In the genomic region with DNA sequence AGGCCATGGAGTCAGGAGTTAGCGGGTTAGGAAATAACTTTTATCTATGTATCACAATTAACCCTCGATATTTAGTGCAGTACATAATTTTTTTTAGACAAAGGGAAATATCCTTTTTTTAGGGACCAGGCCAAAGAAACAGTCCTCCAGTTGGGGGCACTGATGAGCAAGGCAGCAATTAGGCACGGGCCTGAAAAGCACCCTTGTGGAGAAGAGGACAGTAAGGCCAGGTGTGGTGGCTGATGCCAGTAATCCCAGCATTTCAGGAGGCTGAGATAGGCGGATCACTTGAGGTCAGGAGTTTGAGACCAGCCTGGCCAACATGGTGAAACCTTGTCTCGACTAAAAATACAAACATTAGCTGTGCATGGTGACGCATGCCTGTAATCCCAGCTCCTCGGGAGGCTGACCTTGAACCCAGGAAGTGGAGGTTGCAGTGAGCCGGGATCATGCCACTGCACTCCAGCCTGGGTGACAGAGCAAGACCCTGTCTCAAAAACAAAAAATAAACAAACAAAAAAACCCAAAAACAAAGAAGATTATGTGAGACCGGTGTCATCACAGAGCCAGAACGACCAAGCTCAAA, we compare ENCODE assay signal across 2 cellular contexts.
TF ChIP-seq lines count a peak whose summit lies in the region.

No MANE protein-coding gene starts in this region.

TF ChIP-seq in GM23338, 12 proteins besides CTCF, POLR2A, EP300 and RAD21 (continued from another document):
- TF ChIP-seq CREB1 (CRISPR knock-in tag; IDR thresholded peaks at IDR 0.05; ENCODE audit: low read depth), result no peak
- TF ChIP-seq NANOG (IDR thresholded peaks at IDR 0.05; ENCODE audit: borderline replicate concordance), result no peak

TF ChIP-seq in GM12878, 131 proteins besides CTCF, POLR2A, EP300 and RAD21 (continued from another document):
- TF ChIP-seq, protein P1, sequence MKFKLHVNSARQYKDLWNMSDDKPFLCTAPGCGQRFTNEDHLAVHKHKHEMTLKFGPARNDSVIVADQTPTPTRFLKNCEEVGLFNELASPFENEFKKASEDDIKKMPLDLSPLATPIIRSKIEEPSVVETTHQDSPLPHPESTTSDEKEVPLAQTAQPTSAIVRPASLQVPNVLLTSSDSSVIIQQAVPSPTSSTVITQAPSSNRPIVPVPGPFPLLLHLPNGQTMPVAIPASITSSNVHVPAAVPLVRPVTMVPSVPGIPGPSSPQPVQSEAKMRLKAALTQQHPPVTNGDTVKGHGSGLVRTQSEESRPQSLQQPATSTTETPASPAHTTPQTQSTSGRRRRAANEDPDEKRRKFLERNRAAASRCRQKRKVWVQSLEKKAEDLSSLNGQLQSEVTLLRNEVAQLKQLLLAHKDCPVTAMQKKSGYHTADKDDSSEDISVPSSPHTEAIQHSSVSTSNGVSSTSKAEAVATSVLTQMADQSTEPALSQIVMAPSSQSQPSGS (IDR thresholded peaks at IDR 0.05; ENCODE audit: low read length), result no peak
- TF ChIP-seq, protein P2, sequence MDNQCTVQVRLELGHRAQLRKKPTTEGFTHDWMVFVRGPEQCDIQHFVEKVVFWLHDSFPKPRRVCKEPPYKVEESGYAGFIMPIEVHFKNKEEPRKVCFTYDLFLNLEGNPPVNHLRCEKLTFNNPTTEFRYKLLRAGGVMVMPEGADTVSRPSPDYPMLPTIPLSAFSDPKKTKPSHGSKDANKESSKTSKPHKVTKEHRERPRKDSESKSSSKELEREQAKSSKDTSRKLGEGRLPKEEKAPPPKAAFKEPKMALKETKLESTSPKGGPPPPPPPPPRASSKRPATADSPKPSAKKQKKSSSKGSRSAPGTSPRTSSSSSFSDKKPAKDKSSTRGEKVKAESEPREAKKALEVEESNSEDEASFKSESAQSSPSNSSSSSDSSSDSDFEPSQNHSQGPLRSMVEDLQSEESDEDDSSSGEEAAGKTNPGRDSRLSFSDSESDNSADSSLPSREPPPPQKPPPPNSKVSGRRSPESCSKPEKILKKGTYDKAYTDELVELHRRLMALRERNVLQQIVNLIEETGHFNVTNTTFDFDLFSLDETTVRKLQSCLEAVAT (IDR thresholded peaks at IDR 0.05), result no peak
